8 cellular contexts compared by ENCODE assay signal in genomic region chr13:27359203-27359821, GRCh38.
DNase-seq lines count a peak whose midpoint lies in the region; ATAC-seq and TF ChIP-seq lines count a peak whose summit lies in the region.

No MANE protein-coding gene starts in this region.

- peaks cover 2% of the 10 kb centered on the region for H3K4me1 Mint-ChIP-seq in activated T-cell treated with anti-CD3 and anti-CD28 coated beads, Interleukin-2, amount 50 U/mL, for 4 hours (ENCODE audit: low read depth)
- H3K4me1 Mint-ChIP-seq in neural crest cell, result peaks cover 7% of the 10 kb centered on the region

- no peak overlapping the region for H3K27ac Mint-ChIP-seq in neural crest cell (ENCODE audit: unreplicated experiment)

- DNase-seq in GM03348 (ENCODE audit: low spot score) (peak; percentile 85), PC-9 (peak; percentile 51 to 61), fibroblast of gingiva (ENCODE audit: low read depth) (peak; percentile 54), neural crest cell (ENCODE audit: low read depth, low spot score) (peak; percentile 63), thyroid gland (peak; percentile 45 to 53)
- peak; percentile 62 for DNase-seq in activated T-cell treated with anti-CD3 and anti-CD28 coated beads, Interleukin-2, amount 50 U/mL, for 4 hours

- peaks cover 22% of the 10 kb centered on the region for H3K27me3 Mint-ChIP-seq in activated T-cell treated with anti-CD3 and anti-CD28 coated beads, Interleukin-2, amount 50 U/mL, for 4 hours (ENCODE audit: low read depth)
- peaks cover 48% of the 10 kb centered on the region for H3K27me3 Mint-ChIP-seq in neural crest cell (ENCODE audit: low read depth)

- POLR2A ChIA-PET in PC-9 (lab: Charles Lee; ENCODE audit: unreplicated experiment), result no interaction called here

- no peaks in the 10 kb centered on the region for H3K36me3 ChIP-seq in PC-9 (ENCODE audit: low read depth)
- no peaks in the 10 kb centered on the region for H3K36me3 ChIP-seq in thyroid gland

- no peaks in the 10 kb centered on the region for H3F3A ChIP-seq in PC-9 (ENCODE audit: insufficient read depth, low read depth)

- H3K9me2 ChIP-seq in PC-9 (ENCODE audit: insufficient read depth), result no peaks in the 10 kb centered on the region

- H3K27ac ChIP-seq in PC-9, result no peak overlapping the region
- H3K27ac ChIP-seq in thyroid gland, result no peak overlapping the region

- H3K9me3 ChIP-seq in PC-9 (ENCODE audit: insufficient read depth, low read depth) (no peaks in the 10 kb centered on the region), thyroid gland (no peaks in the 10 kb centered on the region)

- intact Hi-C loops in PC-9 (cut with micrococcal nuclease; ENCODE audit: unreplicated experiment) (loop anchor here (1.0 to 10.0 kb wide), 4 partner anchors 75 to 412 kb away; partner anchors contain the start of gene USP12), thyroid gland (cut with DNase I) (loop anchor here (2.0 kb wide), 1 partner anchor 375 kb away; no protein-coding TSS in a partner anchor)

- H3K4me3 Mint-ChIP-seq in activated T-cell treated with anti-CD3 and anti-CD28 coated beads, Interleukin-2, amount 50 U/mL, for 4 hours, result no peak overlapping the region
- H3K4me3 Mint-ChIP-seq in neural crest cell, result no peak overlapping the region

- no peaks in the 10 kb centered on the region; the same call in 1 of the 2 replicates for H3K27me3 ChIP-seq in PC-9 (ENCODE audit: insufficient read depth, low read depth)
- H3K27me3 ChIP-seq in thyroid gland, result no peaks in the 10 kb centered on the region

- no peaks in the 10 kb centered on the region for H3K36me3 Mint-ChIP-seq in activated T-cell treated with anti-CD3 and anti-CD28 coated beads, Interleukin-2, amount 50 U/mL, for 4 hours (ENCODE audit: insufficient read depth)
- H3K36me3 Mint-ChIP-seq in neural crest cell (ENCODE audit: low read depth), result no peaks in the 10 kb centered on the region

- H3K4me3 ChIP-seq in PC-9 (no peak overlapping the region), thyroid gland (replicated peaks in 1 of 3) (no peak overlapping the region)

- TF ChIP-seq CTCF in PC-9 (conservative IDR thresholded peaks at IDR 0.05) (peak; percentile 77), neural crest cell (conservative IDR thresholded peaks at IDR 0.05) (peak; percentile 91), thyroid gland (IDR thresholded peaks at IDR 0.05) (peak in 5 of 6 experiments; percentile 5 to 56 (median 47))

- CTCF ChIA-PET in PC-9 (lab: Charles Lee), result interaction anchor here (1.4 to 1.7 kb wide), 2 partner anchors 374 to 412 kb away, joined by 10 to 19 read pairs; no protein-coding TSS in a partner anchor

- no peak overlapping the region for H3K4me2 ChIP-seq in PC-9

- no peak for TF ChIP-seq POLR2A in thyroid gland (IDR thresholded peaks at IDR 0.05)

- H4K20me1 ChIP-seq in PC-9 (ENCODE audit: insufficient read depth), result no peaks in the 10 kb centered on the region

- no peaks in the 10 kb centered on the region for H3K9me3 Mint-ChIP-seq in activated T-cell treated with anti-CD3 and anti-CD28 coated beads, Interleukin-2, amount 50 U/mL, for 4 hours
- no peaks in the 10 kb centered on the region for H3K9me3 Mint-ChIP-seq in neural crest cell

- H3K4me1 ChIP-seq in PC-9 (replicated peaks; ENCODE audit: insufficient read depth) (no peaks in the 10 kb centered on the region; the same call in 1 of the 2 replicates), thyroid gland (peaks cover 0 to 3% of the 10 kb centered on the region in 2 donors)

- peak; percentile 53 for ATAC-seq in HG03442 (IDR thresholded peaks at IDR 0.05; ENCODE audit: unreplicated experiment)
- ATAC-seq in activated T-cell treated with anti-CD3 and anti-CD28 coated beads, Interleukin-2, amount 50 U/mL, for 4 hours, result peak; percentile 44 to 56
- ATAC-seq in HG02571 (IDR thresholded peaks at IDR 0.05; ENCODE audit: unreplicated experiment), result no peak

- 19 to 20% methylated on average over 6 of the region's 6 CpGs for WGBS in thyroid gland, 2 donors

- no peak overlapping the region for H2AFZ ChIP-seq in PC-9

- H3K79me2 ChIP-seq in PC-9 (ENCODE audit: low read depth), result no peaks in the 10 kb centered on the region

- BruUV-seq in PC-9 (replicated peaks; lab: Mats Ljungman, UMichigan), result no TSS peak
